In the genomic region with DNA sequence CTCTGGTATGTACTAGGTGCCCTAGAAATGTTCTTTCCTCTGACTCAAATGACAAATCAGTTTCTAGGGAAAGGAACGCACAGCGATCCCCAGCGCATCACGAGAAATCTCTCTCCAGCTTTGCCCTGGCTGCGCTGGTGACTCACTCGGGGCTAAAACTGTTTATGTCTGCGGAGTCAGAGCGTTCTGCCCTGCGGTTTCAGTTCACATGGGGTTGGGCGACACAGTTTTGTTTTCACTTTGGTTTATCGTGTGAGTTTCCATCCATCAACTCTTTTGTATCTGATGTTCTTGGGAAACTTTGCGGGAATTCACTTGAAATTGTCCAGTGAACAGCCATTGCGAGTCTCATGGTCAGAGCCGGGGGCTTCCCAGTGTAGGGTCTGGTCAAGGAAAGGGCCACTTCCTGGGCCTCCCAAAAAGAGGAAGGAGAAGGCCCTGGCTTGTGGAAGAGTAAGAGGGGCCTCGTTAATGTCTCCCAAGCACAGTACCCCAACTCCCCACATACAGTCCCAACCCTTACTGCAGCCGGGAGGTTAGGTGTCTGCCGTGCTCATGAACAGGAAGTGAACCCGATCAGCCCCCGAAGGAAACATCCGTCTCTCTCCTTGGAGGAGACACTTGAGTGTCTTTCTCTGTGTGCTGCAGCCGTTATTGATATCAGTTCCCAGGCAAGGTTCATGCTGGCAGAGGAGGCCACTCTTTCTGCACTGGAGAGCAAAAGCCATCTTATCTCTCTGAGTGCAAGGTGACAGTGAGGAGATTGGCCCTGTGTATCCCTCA, we compare ENCODE assay signal across 10 cellular contexts.
A peak's percentile ranks its signal among the peaks of the same experiment; 100 is the strongest.
DNase-seq lines count a peak whose midpoint lies in the region; ATAC-seq and TF ChIP-seq lines count a peak whose summit lies in the region.
"Had no signal": no experiment of that assay in that cellular context is flagged by ENCODE, and none has a peak within 500 bp of the region (broad histone marks: within the 10 kb centered on the region; RNA-seq: fewer than 3 reads in every experiment).

No MANE protein-coding gene starts in this region.

- intact Hi-C loops in mammary epithelial cell (cut with micrococcal nuclease) = no loop called here

- H3K79me2 ChIP-seq in mammary epithelial cell (ENCODE audit: insufficient read depth, low read length) = no peaks in the 10 kb centered on the region

- no peak overlapping the region for H3K4me3 ChIP-seq in mammary epithelial cell (replicated peaks in 1 of 3; ENCODE audit: insufficient read depth in 1 of 3, low read depth in 2 of 3, low read length in 3 of 3)

- H3K36me3 ChIP-seq in mammary epithelial cell (ENCODE audit: insufficient read depth, low read length) = no peaks in the 10 kb centered on the region

- peaks cover 10% of the 10 kb centered on the region for H3K27me3 Mint-ChIP-seq in T-helper 1 cell treated with Interleukin-12 subunit alpha and Interleukin-12 subunit beta and Interleukin-4 antibody, amounts not matched to agents 30 μg/mL and 1 μg/mL, for 36 hours (ENCODE audit: low read depth)

- DNase-seq in activated naive CD8-positive, alpha-beta T cell treated with anti-CD3 and anti-CD28 coated beads, Interleukin-2, amount 50 U/mL, for 16 hours (ENCODE audit: low read depth, low spot score) = peak; percentile 16
- DNase-seq in stimulated activated CD4-positive, alpha-beta T cell treated with anti-CD3 and anti-CD28 coated beads, Interleukin-12 subunit alpha, Interleukin-12 subunit beta, amount 100 ng/mL, for 24 hours (ENCODE audit: low read depth in 2 of 2) = peak; percentile 62 to 72
- DNase-seq in SW 1271 (lab: John Stamatoyannopoulos, UW) (no peak), mammary epithelial cell (no peak), inferior parietal cortex (ENCODE audit: extremely low spot score) (no peak)

- TF ChIP-seq POLR2A in GM18951 (IDR thresholded peaks at IDR 0.05; ENCODE audit: extremely low read depth, insufficient read depth, insufficient read length) = peak; percentile 16

- H4K20me1 ChIP-seq in mammary epithelial cell (ENCODE audit: insufficient read depth, low read length) = no peaks in the 10 kb centered on the region

- in situ Hi-C loops in GM18951 (cut with MboI; ENCODE audit: low sequenced_read_pairs, unreplicated experiment) = no loop called here
- in situ Hi-C loops in mammary epithelial cell (cut with MboI; ENCODE audit: low sequenced_read_pairs in 2 of 2) = no loop called here

- no peak overlapping the region for H3K9ac ChIP-seq in mammary epithelial cell (ENCODE audit: insufficient read depth, low read length)

- H3K9me3 ChIP-seq in mammary epithelial cell (replicated peaks; ENCODE audit: insufficient read depth, low read length) = peaks cover 8% of the 10 kb centered on the region

- H3K4me1 Mint-ChIP-seq in T-helper 1 cell treated with Interleukin-12 subunit alpha and Interleukin-12 subunit beta and Interleukin-4 antibody, amounts not matched to agents 30 μg/mL and 1 μg/mL, for 36 hours (ENCODE audit: low read depth) = peaks cover 22% of the 10 kb centered on the region

- H3K27ac ChIP-seq in mammary epithelial cell (ENCODE audit: insufficient read depth, low read depth, low read length) = no peak overlapping the region

- H3K4me2 ChIP-seq in mammary epithelial cell (ENCODE audit: insufficient read depth, low read depth, low read length) = no peak overlapping the region

- no peaks in the 10 kb centered on the region for H3K9me3 Mint-ChIP-seq in T-helper 1 cell treated with Interleukin-12 subunit alpha and Interleukin-12 subunit beta and Interleukin-4 antibody, amounts not matched to agents 30 μg/mL and 1 μg/mL, for 36 hours
- H3K9me3 Mint-ChIP-seq: neural crest cell had no signal

- ATAC-seq in HG03039 (IDR thresholded peaks at IDR 0.05; ENCODE audit: unreplicated experiment) = peak; percentile 88
- ATAC-seq: Panc1 had no signal

- peak overlapping the region; percentile 71 for H3K4me3 Mint-ChIP-seq in T-helper 1 cell treated with Interleukin-12 subunit alpha and Interleukin-12 subunit beta and Interleukin-4 antibody, amounts not matched to agents 30 μg/mL and 1 μg/mL, for 36 hours
- H3K4me3 Mint-ChIP-seq: neural crest cell had no signal

- CTCF ChIA-PET in mammary epithelial cell (lab: Charles Lee; ENCODE audit: low non-redundant PET) = no interaction called here

- no peaks in the 10 kb centered on the region for H3K27me3 ChIP-seq in mammary epithelial cell (ENCODE audit: insufficient read depth, low read length)

- H2AFZ ChIP-seq in mammary epithelial cell (ENCODE audit: low read depth, low read length) = no peak overlapping the region

- no peaks in the 10 kb centered on the region for H3K4me1 ChIP-seq in mammary epithelial cell (ENCODE audit: insufficient read depth, low read length)

- 88% methylated on average over 15 of the region's 21 CpGs for WGBS in mammary epithelial cell (ENCODE audit: low coverage, missing lambda C conversion rate)

- H3K36me3 Mint-ChIP-seq in T-helper 1 cell treated with Interleukin-12 subunit alpha and Interleukin-12 subunit beta and Interleukin-4 antibody, amounts not matched to agents 30 μg/mL and 1 μg/mL, for 36 hours (ENCODE audit: low read depth) = peaks cover 5% of the 10 kb centered on the region

- dilution Hi-C loops in mammary epithelial cell (cut with HindIII; ENCODE audit: low sequenced_read_pairs) = no loop called here

- peak overlapping the region; percentile 91 for H3K27ac Mint-ChIP-seq in T-helper 1 cell treated with Interleukin-12 subunit alpha and Interleukin-12 subunit beta and Interleukin-4 antibody, amounts not matched to agents 30 μg/mL and 1 μg/mL, for 36 hours

- TF ChIP-seq CTCF in mammary epithelial cell (conservative IDR thresholded peaks at IDR 0.05 in 1 of 2, IDR thresholded peaks at IDR 0.05 in 1 of 2; ENCODE audit: extremely low read depth in 1 of 2, insufficient read depth in 1 of 2, low read depth in 1 of 2, low read length in 2 of 2) = no peak

- no TSS peak for BruUV-seq in mammary epithelial cell (replicated peaks; lab: Mats Ljungman, UMichigan)

Comparison
In these comparisons a context has a peak if more than half of its experiments do, and no peak if none do; other contexts are left out.
1. DNase-seq: peak in activated naive CD8-positive, alpha-beta T cell treated with anti-CD3 and anti-CD28 coated beads, Interleukin-2, amount 50 U/mL, for 16 hours (single experiment) and stimulated activated CD4-positive, alpha-beta T cell treated with anti-CD3 and anti-CD28 coated beads, Interleukin-12 subunit alpha, Interleukin-12 subunit beta, amount 100 ng/mL, for 24 hours (2 of 2); none in SW 1271 (0 of 2), mammary epithelial cell (single experiment) and inferior parietal cortex (single experiment).